37 cellular contexts compared by ENCODE assay signal in genomic region chr13:108573455-108573854, GRCh38. TPM values are rescaled to one million over a fixed set of nuclear protein-coding genes. Genes with fewer than 3 reads are reported as not detected.
"Had no signal": no experiment of that assay in that cellular context is flagged by ENCODE, and none has a peak within 500 bp of the region (broad histone marks: within the 10 kb centered on the region; RNA-seq: fewer than 3 reads in every experiment).

No MANE protein-coding gene starts in this region.

- H3K4me3 ChIP-seq: adrenal gland, body of pancreas, breast epithelium had no signal

- H3K27me3 ChIP-seq: adrenal gland, body of pancreas, brain microvascular endothelial cell, breast epithelium had no signal

- H3K9me3 ChIP-seq: adrenal gland, body of pancreas, breast epithelium had no signal

- ATAC-seq: activated CD8-positive, alpha-beta T cell treated with anti-CD3 and anti-CD28 coated beads for 36 hours; activated naive CD4-positive, alpha-beta T cell treated with anti-CD3 and anti-CD28 coated beads, Interleukin-2, amount 50 U/mL, for 72 hours; activated T-cell treated with anti-CD3 and anti-CD28 coated beads, Interleukin-2, amount 50 U/mL, for 4 hours; activated T-cell treated with anti-CD3 and anti-CD28 coated beads, Interleukin-2, amount 50 U/mL, for 72 hours; activated T-helper 17 cell treated with anti-CD3 and anti-CD28 coated beads, Interleukin-2, amount 50 U/mL, for 72 hours; body of pancreas; T-cell; T-helper 17 cell had no signal

- DNase-seq: activated B cell treated with CpG ODN at 0.5 μM for 24 hours; activated CD4-positive, alpha-beta memory T cell treated with anti-CD3 and anti-CD28 coated beads for 36 hours; activated CD4-positive, alpha-beta T cell treated with anti-CD3 and anti-CD28 coated beads for 4 hours; activated CD4-positive, alpha-beta T cell treated with anti-CD3 and anti-CD28 coated beads, Interleukin-2, amount 10 ng/mL, durations not matched to agents 24 days and 14 days; activated CD4-positive, alpha-beta T cell treated with anti-CD3 and anti-CD28 coated beads, Interleukin-2, amount 50 U/mL, for 1 hour; activated CD4-positive, alpha-beta T cell treated with anti-CD3 and anti-CD28 coated beads, Interleukin-2, amount 50 U/mL, for 4 hours; activated CD4-positive, CD25-positive, alpha-beta regulatory T cell treated with anti-CD3 and anti-CD28 coated beads, Interleukin-2, amount 50 U/mL, for 72 hours; activated CD8-positive, alpha-beta memory T cell treated with anti-CD3 and anti-CD28 coated beads, Interleukin-2, amount 50 U/mL, for 4 hours; activated CD8-positive, alpha-beta T cell treated with anti-CD3 and anti-CD28 coated beads for 36 hours; activated effector memory CD4-positive, alpha-beta T cell treated with anti-CD3 and anti-CD28 coated beads, Interleukin-2, amount 50 U/mL, for 16 hours; activated gamma-delta T cell treated with Interleukin-2 at 50 U/mL for 16 hours; activated naive CD4-positive, alpha-beta T cell; activated naive CD4-positive, alpha-beta T cell treated with anti-CD3 and anti-CD28 coated beads for 36 hours; activated naive CD4-positive, alpha-beta T cell treated with anti-CD3 and anti-CD28 coated beads, Interleukin-2, amount 50 U/mL, for 16 hours; activated naive CD8-positive, alpha-beta T cell treated with anti-CD3 and anti-CD28 coated beads for 36 hours; activated T-cell treated with anti-CD3 and anti-CD28 coated beads for 4 hours; activated T-cell treated with anti-CD3 and anti-CD28 coated beads, Interleukin-2, amount 50 U/mL, for 1 hour; activated T-cell treated with anti-CD3 and anti-CD28 coated beads, Interleukin-2, amount 50 U/mL, for 4 hours; activated T-cell treated with anti-CD3 and anti-CD28 coated beads, Interleukin-2, amount 50 U/mL, for 72 hours; adrenal gland; amniotic stem cell; aorta; body of pancreas; brain microvascular endothelial cell; central memory CD4-positive, alpha-beta T cell; T-cell; T-helper 17 cell; T1000 had no signal

- H3K27ac ChIP-seq: adrenal gland, body of pancreas, brain microvascular endothelial cell, breast epithelium, VCaP had no signal

- FAIRE-seq: astrocyte had no signal

- H3K36me3 ChIP-seq: adrenal gland, brain microvascular endothelial cell, breast epithelium had no signal

- H3K4me1 ChIP-seq: adrenal gland, body of pancreas, breast epithelium had no signal

RNA-seq across cellular contexts. Expression of gene MYO16, which starts 56.0 kb away (rescaled TPM):
- total RNA-seq: activated B cell treated with CpG ODN at 0.5 μM for 24 hours; activated CD4-positive, alpha-beta T cell treated with anti-CD3 and anti-CD28 coated beads, Interleukin-2, amount 10 ng/mL, durations not matched to agents 24 days and 14 days; activated CD8-positive, alpha-beta memory T cell treated with anti-CD3 and anti-CD28 coated beads for 36 hours; activated CD8-positive, alpha-beta T cell treated with anti-CD3 and anti-CD28 coated beads for 36 hours; activated naive CD4-positive, alpha-beta T cell treated with anti-CD3 and anti-CD28 coated beads for 36 hours; activated naive CD4-positive, alpha-beta T cell treated with anti-CD3 and anti-CD28 coated beads, Interleukin-2, amount 50 U/mL, for 72 hours; activated naive CD8-positive, alpha-beta T cell treated with anti-CD3 and anti-CD28 coated beads for 36 hours; activated T-cell treated with anti-CD3 and anti-CD28 coated beads, Interleukin-2, amount 50 U/mL, for 72 hours; activated T-helper 1 cell treated with anti-CD3 and anti-CD28 coated beads, Interleukin-12 subunit alpha, Interleukin-12 subunit beta, Interleukin-2, Interleukin-4 antibody, amounts not matched to agents 30 ng/mL and 10 ng/mL and 1 ng/mL, durations not matched to agents 14 hours and 24 hours and 36 hours; activated T-helper 17 cell treated with anti-CD3 and anti-CD28 coated beads, Interleukin-2, amount 50 U/mL, for 72 hours; T-helper 1 cell treated with Interleukin-12 subunit alpha and Interleukin-12 subunit beta and Interleukin-4 antibody, amounts not matched to agents 30 ng/mL and 1 ng/mL, for 36 hours; T-helper 2 cell treated with Interferon-gamma antibody and Interleukin-4, amounts not matched to agents 100 ng/mL and 5 ng/mL, for 36 hours had no signal
- polyA plus RNA-seq: aorta had no signal
